ENCODE assay signal across 26 cellular contexts in genomic region chr5:101080485-101081240, GRCh38.
A peak's percentile ranks its signal among the peaks of the same experiment; 100 is the strongest.
DNase-seq lines count a peak whose midpoint lies in the region; ATAC-seq, FAIRE-seq and TF ChIP-seq lines count a peak whose summit lies in the region.
"Had no signal": no experiment of that assay in that cellular context is flagged by ENCODE, and none has a peak within 500 bp of the region (broad histone marks: within the 10 kb centered on the region; RNA-seq: fewer than 3 reads in every experiment).

No MANE protein-coding gene starts in this region.

- H3K27ac Mint-ChIP-seq in MCF 10A (ENCODE audit: low read depth, unreplicated experiment) = no peak overlapping the region
- H3K27ac Mint-ChIP-seq: activated CD8-positive, alpha-beta T cell treated with anti-CD3 and anti-CD28 coated beads, Interleukin-2, amount 10 ng/mL, durations not matched to agents 7 days and 5 days; activated naive CD4-positive, alpha-beta T cell treated with anti-CD3 and anti-CD28 coated beads, Interleukin-2, amount 10 ng/mL, durations not matched to agents 7 days and 5 days; activated T-helper 17 cell treated with anti-CD3 and anti-CD28 coated beads, Interleukin-2, amount 50 U/mL, for 72 hours; CD8-positive, alpha-beta T cell; T-cell had no signal

- no peak overlapping the region for H2AFZ ChIP-seq in mesenchymal stem cell (ENCODE audit: low read depth, low read length)

- H3K9me3 Mint-ChIP-seq in MCF 10A (ENCODE audit: unreplicated experiment) = no peaks in the 10 kb centered on the region
- H3K9me3 Mint-ChIP-seq: activated naive CD4-positive, alpha-beta T cell treated with anti-CD3 and anti-CD28 coated beads, Interleukin-2, amount 10 ng/mL, durations not matched to agents 7 days and 5 days; activated T-helper 17 cell treated with anti-CD3 and anti-CD28 coated beads, Interleukin-2, amount 50 U/mL, for 72 hours; CD8-positive, alpha-beta T cell; T-cell had no signal

- ATAC-seq in GM21825 (IDR thresholded peaks at IDR 0.05; ENCODE audit: unreplicated experiment) = no peak
- ATAC-seq in HG02970 (IDR thresholded peaks at IDR 0.05; ENCODE audit: low FRiP score, unreplicated experiment) = no peak
- ATAC-seq: activated CD8-positive, alpha-beta T cell treated with anti-CD3 and anti-CD28 coated beads, Interleukin-2, amount 10 ng/mL, durations not matched to agents 7 days and 5 days; activated T-helper 17 cell treated with anti-CD3 and anti-CD28 coated beads, Interleukin-2, amount 50 U/mL, for 72 hours; CD8-positive, alpha-beta T cell; gastroesophageal sphincter; T-cell had no signal

- H4K8ac ChIP-seq in mesenchymal stem cell (ENCODE audit: low read length) = no peak overlapping the region

- no peak overlapping the region for H2BK12ac ChIP-seq in mesenchymal stem cell (ENCODE audit: low read length in 2 of 2)

- no peak overlapping the region for H3K27ac ChIP-seq in mesenchymal stem cell (ENCODE audit: low read length, poor library complexity, severe bottlenecking)
- H3K27ac ChIP-seq in prostate gland = no peak overlapping the region
- H3K27ac ChIP-seq: brain microvascular endothelial cell, gastroesophageal sphincter, SJCRH30, suprapubic skin, WERI-Rb-1 had no signal

- TF ChIP-seq CTCF in AG10803 (conservative IDR thresholded peaks at IDR 0.05; ENCODE audit: low read length) (no peak), prostate gland (IDR thresholded peaks at IDR 0.05) (no peak), MCF 10A (IDR thresholded peaks at IDR 0.05; ENCODE audit: unreplicated experiment) (no peak)

- CTCF ChIA-PET in MCF 10A (lab: Yijun Ruan, JAX) = interaction anchor here (0.6 to 0.7 kb wide), 2 partner anchors 38 to 336 kb away, joined by 3 read pairs; no protein-coding TSS in a partner anchor

- H3K4me3 ChIP-seq in AG10803 (ENCODE audit: low read length) (no peak overlapping the region), mesenchymal stem cell (ENCODE audit: insufficient read depth in 1 of 2, low read depth in 1 of 2, low read length in 2 of 2) (no peak overlapping the region), prostate gland (no peak overlapping the region)
- H3K4me3 ChIP-seq: gastroesophageal sphincter, SJCRH30, skin epidermis, suprapubic skin had no signal

- H3K9me3 ChIP-seq in mesenchymal stem cell (ENCODE audit: control insufficient read depth, low read length) = peaks cover 6% of the 10 kb centered on the region
- no peaks in the 10 kb centered on the region for H3K9me3 ChIP-seq in prostate gland
- H3K9me3 ChIP-seq: BE2C, gastroesophageal sphincter, SJCRH30, suprapubic skin had no signal

- no peak overlapping the region for H3K4me3 Mint-ChIP-seq in MCF 10A (ENCODE audit: unreplicated experiment)
- H3K4me3 Mint-ChIP-seq: activated CD8-positive, alpha-beta T cell treated with anti-CD3 and anti-CD28 coated beads, Interleukin-2, amount 10 ng/mL, durations not matched to agents 7 days and 5 days; activated naive CD4-positive, alpha-beta T cell treated with anti-CD3 and anti-CD28 coated beads, Interleukin-2, amount 10 ng/mL, durations not matched to agents 7 days and 5 days; activated T-helper 17 cell treated with anti-CD3 and anti-CD28 coated beads, Interleukin-2, amount 50 U/mL, for 72 hours; CD8-positive, alpha-beta T cell; nephron; T-cell had no signal

- H3K9ac ChIP-seq in mesenchymal stem cell (ENCODE audit: low read length) = peak overlapping the region; percentile 74

- BruUV-seq in MCF 10A (replicated peaks; lab: Mats Ljungman, UMichigan) = no TSS peak

- TF ChIP-seq POLR2A in prostate gland (IDR thresholded peaks at IDR 0.05) = no peak

- H3K4me1 ChIP-seq in mesenchymal stem cell (ENCODE audit: control insufficient read depth, insufficient read depth, low read depth, low read length) = no peaks in the 10 kb centered on the region
- H3K4me1 ChIP-seq in prostate gland (replicated peaks) = no peaks in the 10 kb centered on the region
- H3K4me1 ChIP-seq: gastroesophageal sphincter, SJCRH30, suprapubic skin had no signal

- H2BK5ac ChIP-seq in mesenchymal stem cell (ENCODE audit: low read depth, low read length, poor library complexity, severe bottlenecking) = no peak overlapping the region

- no peak overlapping the region for H2BK15ac ChIP-seq in mesenchymal stem cell (ENCODE audit: low read depth, poor library complexity, severe bottlenecking)

- H3K23ac ChIP-seq in mesenchymal stem cell (ENCODE audit: low read length in 2 of 2) = no peak overlapping the region

- POLR2A ChIA-PET in MCF 10A (lab: Yijun Ruan, JAX) = no interaction called here

- FAIRE-seq in endometrium (lab: Jason Lieb, UNC) = peak; percentile 85
- FAIRE-seq: H1 had no signal

- H3K36me3 ChIP-seq in mesenchymal stem cell (ENCODE audit: control insufficient read depth in 1 of 2, insufficient read depth in 2 of 2, low read depth in 1 of 2, low read length in 2 of 2) (no peaks in the 10 kb centered on the region), prostate gland (no peaks in the 10 kb centered on the region)
- H3K36me3 ChIP-seq: BE2C, brain microvascular endothelial cell, gastroesophageal sphincter, SJCRH30, suprapubic skin, WERI-Rb-1 had no signal

- no peak overlapping the region for H4K91ac ChIP-seq in mesenchymal stem cell (ENCODE audit: low read length)

- DNase-seq in AG10803 (ENCODE audit: low read depth) = peak; percentile 13
- peak; percentile 1 for DNase-seq in RPMI7951 (ENCODE audit: low read depth)
- no peak for DNase-seq in mesenchymal stem cell
- no peak for DNase-seq in prostate gland (ENCODE audit: low spot score)
- DNase-seq in MCF 10A (ENCODE audit: unreplicated experiment) = no peak
- DNase-seq: activated CD4-positive, alpha-beta T cell treated with anti-CD3 and anti-CD28 coated beads for 4 hours; activated CD8-positive, alpha-beta T cell treated with anti-CD3 and anti-CD28 coated beads, Interleukin-2, amount 10 ng/mL, durations not matched to agents 7 days and 5 days; activated naive CD4-positive, alpha-beta T cell treated with anti-CD3 and anti-CD28 coated beads, Interleukin-2, amount 10 ng/mL, durations not matched to agents 7 days and 5 days; BE2C; brain microvascular endothelial cell; CD8-positive, alpha-beta T cell; NCI-H1436 treated with DMSO at 0.1 percent for 48 hours; NCI-H82; SJCRH30; stimulated activated naive CD4-positive, alpha-beta T cell; T-cell; WERI-Rb-1 had no signal

- 82% methylated on average over 1 of the region's 5 CpGs for WGBS in mesenchymal stem cell
- WGBS in prostate gland = 66% methylated on average over 5 of the region's 5 CpGs

- H3K79me1 ChIP-seq in mesenchymal stem cell (replicated peaks; ENCODE audit: low read length, poor library complexity, severe bottlenecking) = no peaks in the 10 kb centered on the region

- no peak overlapping the region for H3K4me2 ChIP-seq in mesenchymal stem cell (ENCODE audit: low read length, poor library complexity, severe bottlenecking)

- H3K27me3 ChIP-seq in mesenchymal stem cell (ENCODE audit: control insufficient read depth in 1 of 2, insufficient read depth in 1 of 2, low read length in 2 of 2) (no peaks in the 10 kb centered on the region), prostate gland (replicated peaks; ENCODE audit: insufficient read depth) (no peaks in the 10 kb centered on the region)
- H3K27me3 ChIP-seq: BE2C, brain microvascular endothelial cell, gastroesophageal sphincter, SJCRH30, suprapubic skin had no signal

- H3K4ac ChIP-seq in mesenchymal stem cell (ENCODE audit: low read depth in 1 of 2, low read length in 2 of 2) = no peak overlapping the region

- no peak overlapping the region for H2AK5ac ChIP-seq in mesenchymal stem cell (ENCODE audit: low read length, severe bottlenecking)

- H3K4me1 Mint-ChIP-seq in MCF 10A (ENCODE audit: insufficient read depth, unreplicated experiment) = no peaks in the 10 kb centered on the region
- H3K4me1 Mint-ChIP-seq: activated naive CD4-positive, alpha-beta T cell treated with anti-CD3 and anti-CD28 coated beads, Interleukin-2, amount 10 ng/mL, durations not matched to agents 7 days and 5 days; activated T-helper 17 cell treated with anti-CD3 and anti-CD28 coated beads, Interleukin-2, amount 50 U/mL, for 72 hours; T-cell had no signal

- intact Hi-C loops in prostate gland (cut with DNase I) (no loop called here), MCF 10A (cut with micrococcal nuclease) (no loop called here)

- H2BK120ac ChIP-seq in mesenchymal stem cell (ENCODE audit: low read depth, low read length) = no peak overlapping the region

- H3K18ac ChIP-seq in mesenchymal stem cell (ENCODE audit: low read depth in 1 of 2, low read length in 2 of 2) = no peak overlapping the region

- no peak overlapping the region for H3K14ac ChIP-seq in mesenchymal stem cell (ENCODE audit: low read length in 2 of 2)

- no peaks in the 10 kb centered on the region for H3K36me3 Mint-ChIP-seq in MCF 10A (ENCODE audit: insufficient read depth, unreplicated experiment)
- H3K36me3 Mint-ChIP-seq: activated naive CD4-positive, alpha-beta T cell treated with anti-CD3 and anti-CD28 coated beads, Interleukin-2, amount 10 ng/mL, durations not matched to agents 7 days and 5 days; CD8-positive, alpha-beta T cell; T-cell had no signal

- H3K27me3 Mint-ChIP-seq in MCF 10A (ENCODE audit: insufficient read depth, unreplicated experiment) = no peaks in the 10 kb centered on the region
- H3K27me3 Mint-ChIP-seq: activated naive CD4-positive, alpha-beta T cell treated with anti-CD3 and anti-CD28 coated beads, Interleukin-2, amount 10 ng/mL, durations not matched to agents 7 days and 5 days; activated T-helper 17 cell treated with anti-CD3 and anti-CD28 coated beads, Interleukin-2, amount 50 U/mL, for 72 hours had no signal

Comparison
In these comparisons a context has a peak if more than half of its experiments do, and no peak if none do; other contexts are left out.
1. DNase-seq: peak in AG10803 (single experiment) and RPMI7951 (single experiment); none in mesenchymal stem cell (single experiment), prostate gland (single experiment) and MCF 10A (single experiment).